In the genomic region with DNA sequence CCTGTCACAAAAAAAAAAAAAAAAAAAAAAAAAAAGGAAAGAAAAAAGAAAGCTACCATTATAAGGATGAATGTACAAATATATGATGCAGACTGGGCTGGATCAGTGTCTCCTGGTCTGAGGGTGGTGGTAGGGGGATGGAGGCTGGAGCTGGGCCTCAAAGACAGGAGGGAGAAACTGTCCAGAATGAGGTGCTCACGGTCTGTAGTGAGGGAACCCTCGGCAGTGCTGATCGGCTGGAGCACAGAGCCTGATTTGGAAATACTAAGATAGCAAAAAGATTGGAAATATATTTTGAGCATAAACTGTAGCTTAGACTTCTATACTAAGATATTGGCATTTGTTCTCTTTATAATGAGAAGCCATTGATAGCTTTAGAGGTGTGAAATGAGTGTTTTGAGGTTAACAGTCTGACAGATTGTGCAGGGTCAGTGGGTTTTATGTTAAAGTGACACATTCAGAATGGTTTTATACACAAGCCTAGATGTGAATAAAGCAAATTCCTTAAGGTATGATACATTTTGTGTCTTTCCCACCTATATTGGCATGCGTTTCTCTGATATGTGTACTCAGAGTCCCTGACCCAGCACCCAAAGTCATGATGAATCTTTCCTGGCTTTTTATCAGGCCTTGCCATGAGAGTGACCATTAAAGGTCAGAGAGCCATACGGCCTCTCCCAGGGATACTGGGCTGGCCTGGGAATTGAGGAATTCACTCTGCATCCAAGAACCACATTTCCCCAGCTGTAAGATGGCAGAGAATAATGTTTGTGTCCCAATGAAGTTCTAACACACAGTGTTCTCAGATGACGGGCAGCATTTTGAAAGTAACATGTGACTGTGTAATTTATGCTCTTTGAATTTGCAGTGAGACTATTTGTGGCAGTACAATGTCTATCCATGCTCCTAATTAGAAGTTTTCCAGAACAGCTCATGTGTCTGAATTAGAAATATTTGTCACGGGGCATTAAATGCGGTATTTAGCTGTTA, we compare ENCODE assay signal across 14 cellular contexts. TPM values are rescaled to one million over a fixed set of nuclear protein-coding genes. Genes with fewer than 3 reads are reported as not detected.
DNase-seq lines count a peak whose midpoint lies in the region; ATAC-seq, FAIRE-seq and TF ChIP-seq lines count a peak whose summit lies in the region.
"Had no signal": no experiment of that assay in that cellular context is flagged by ENCODE, and none has a peak within 500 bp of the region (broad histone marks: within the 10 kb centered on the region; RNA-seq: fewer than 3 reads in every experiment).

No MANE protein-coding gene starts in this region.

- DNase-seq in GM04504 (ENCODE audit: low read depth) (peak; percentile 26), brain microvascular endothelial cell (no peak), kidney (no peak), NOMO-1 treated with DMSO at 0.1 percent for 48 hours (lab: John Stamatoyannopoulos, UW; ENCODE audit: unreplicated experiment) (no peak), NCI-H1930 (lab: John Stamatoyannopoulos, UW) (no peak)
- DNase-seq: activated CD4-positive, alpha-beta memory T cell treated with anti-CD3 and anti-CD28 coated beads for 36 hours; activated naive CD8-positive, alpha-beta T cell treated with anti-CD3 and anti-CD28 coated beads, Interleukin-2, amount 50 U/mL, for 24 hours; natural killer cell; NCI-H2081 treated with DMSO at 0.1 percent for 48 hours had no signal

- H3K27me3 ChIP-seq in brain microvascular endothelial cell (replicated peaks): no peaks in the 10 kb centered on the region
- no peaks in the 10 kb centered on the region for H3K27me3 ChIP-seq in skeletal muscle satellite cell (ENCODE audit: control insufficient read depth, insufficient read depth, low read length)

- peak overlapping the region; percentile 63 for H3K4me2 ChIP-seq in skeletal muscle satellite cell (ENCODE audit: low read length)

- H3K9me3 ChIP-seq in kidney (ENCODE audit: control insufficient read depth in 1 of 2, low read length in 2 of 2) (no peaks in the 10 kb centered on the region), skeletal muscle satellite cell (replicated peaks; ENCODE audit: low read length) (no peaks in the 10 kb centered on the region)

- no peak for TF ChIP-seq CTCF in brain microvascular endothelial cell (IDR thresholded peaks at IDR 0.05; ENCODE audit: low read depth, low read length, missing control alignments)
- no peak for TF ChIP-seq CTCF in kidney (IDR thresholded peaks at IDR 0.05; ENCODE audit: borderline replicate concordance, extremely low read depth, insufficient read depth)

- peaks cover 10 to 19% of the 10 kb centered on the region in 2 donors for H3K4me1 ChIP-seq in kidney (ENCODE audit: control insufficient read depth in 1 of 2, insufficient read depth in 1 of 2, low read depth in 1 of 2, low read length in 2 of 2)
- peaks cover 16% of the 10 kb centered on the region for H3K4me1 ChIP-seq in skeletal muscle satellite cell (ENCODE audit: control insufficient read depth, insufficient read depth, low read length)

- H3K4me3 ChIP-seq in brain microvascular endothelial cell (ENCODE audit: low read depth, low read length): no peak overlapping the region
- peak overlapping the region in 1 of 2 donors; percentile 17 for H3K4me3 ChIP-seq in kidney (ENCODE audit: low read length in 2 of 2)
- peak overlapping the region; percentile 18 for H3K4me3 ChIP-seq in skeletal muscle satellite cell (ENCODE audit: low read length)

- H3K27ac ChIP-seq in brain microvascular endothelial cell (peak overlapping the region; percentile 35), kidney (ENCODE audit: low read depth in 2 of 2, low read length in 2 of 2) (peak overlapping the region; percentile 72 to 83)
- H3K27ac ChIP-seq: HL-60 had no signal

- ATAC-seq in GM18868 (IDR thresholded peaks at IDR 0.05; ENCODE audit: unreplicated experiment) (no peak), HG02970 (IDR thresholded peaks at IDR 0.05; ENCODE audit: low FRiP score, unreplicated experiment) (no peak)
- ATAC-seq: activated naive CD8-positive, alpha-beta T cell treated with anti-CD3 and anti-CD28 coated beads, Interleukin-2, amount 50 U/mL, for 24 hours; HCT116 had no signal

- H3K9ac ChIP-seq in kidney (ENCODE audit: low read length in 2 of 2) (peak overlapping the region in 1 of 2 donors; percentile 7), skeletal muscle satellite cell (ENCODE audit: low read depth, low read length) (peak overlapping the region; percentile 40)

- intact Hi-C loops in kidney (cut with DNase I): no loop called here

- in situ Hi-C loops in brain microvascular endothelial cell (cut with HindIII; ENCODE audit: low pct_ligation_motif_present, low sequenced_read_pairs): no loop called here

- FAIRE-seq in kidney (lab: Jason Lieb, UNC): peak; percentile 62

- no peaks in the 10 kb centered on the region for H3K36me3 ChIP-seq in brain microvascular endothelial cell (replicated peaks)
- H3K36me3 ChIP-seq in kidney (ENCODE audit: control insufficient read depth in 1 of 2, insufficient read depth in 2 of 2, low read length in 2 of 2): no peaks in the 10 kb centered on the region
- no peaks in the 10 kb centered on the region for H3K36me3 ChIP-seq in skeletal muscle satellite cell (ENCODE audit: insufficient read depth, low read length)

RNA-seq across cellular contexts. Expression of a gene that starts 7.7 kb away (rescaled TPM):
- 241 TPM for total RNA-seq in kidney
- 435 TPM for polyA plus RNA-seq in kidney (ENCODE audit: insufficient read depth, low read depth, low replicate concordance)
- total RNA-seq in skeletal muscle satellite cell (2012; rRNA removed): under 0.01 TPM in 1 of 2 replicates, not detected in the other
